Comparison of ENCODE assay signal across 8 cellular contexts in genomic region chr21:31732891-31733520, GRCh38. TPM values are rescaled to one million over a fixed set of nuclear protein-coding genes. Genes with fewer than 3 reads are reported as not detected.
DNase-seq lines count a peak whose midpoint lies in the region; ATAC-seq, FAIRE-seq and TF ChIP-seq lines count a peak whose summit lies in the region.

No MANE protein-coding gene starts in this region.

- POLR2A ChIA-PET in endothelial cell of umbilical vein (lab: Charles Lee), result no interaction called here

- DNase-seq in AG08395 (ENCODE audit: low spot score), result peak; percentile 6
- no peak for DNase-seq in SJSA1 (ENCODE audit: low read depth in 1 of 2, low spot score in 2 of 2)
- no peak for DNase-seq in endothelial cell of umbilical vein (ENCODE audit: low read depth, low spot score)
- no peak for DNase-seq in prostate gland (ENCODE audit: low spot score)
- no peak for DNase-seq in putamen (ENCODE audit: low spot score)

- H4K20me1 ChIP-seq in endothelial cell of umbilical vein (replicated peaks; ENCODE audit: control insufficient read depth, extremely low read depth, insufficient read depth, low read length), result peaks cover 13% of the 10 kb centered on the region

- intact Hi-C loops in endothelial cell of umbilical vein (cut with micrococcal nuclease) (loop anchor here (5.0 kb wide), 1 partner anchor 809 kb away; no protein-coding TSS in a partner anchor), prostate gland (cut with DNase I) (no loop called here)

- H3K27me3 ChIP-seq in SJSA1 (replicated peaks) (no peaks in the 10 kb centered on the region), endothelial cell of umbilical vein (ENCODE audit: control insufficient read depth in 2 of 2, insufficient read depth in 2 of 2, low read length in 2 of 2) (no peaks in the 10 kb centered on the region), prostate gland (replicated peaks; ENCODE audit: insufficient read depth) (no peaks in the 10 kb centered on the region)

- no peak for FAIRE-seq in endothelial cell of umbilical vein (lab: Jason Lieb, UNC)

- H3K4me2 ChIP-seq in endothelial cell of umbilical vein (ENCODE audit: insufficient read depth, low read length), result peak overlapping the region; percentile 79

- peaks cover 20% of the 10 kb centered on the region for H3K36me3 ChIP-seq in SJSA1
- H3K36me3 ChIP-seq in endothelial cell of umbilical vein (ENCODE audit: control insufficient read depth in 2 of 2, extremely low read depth in 1 of 2, insufficient read depth in 2 of 2, low read length in 2 of 2), result no peaks in the 10 kb centered on the region
- no peaks in the 10 kb centered on the region for H3K36me3 ChIP-seq in prostate gland

- H2AFZ ChIP-seq in endothelial cell of umbilical vein (ENCODE audit: low read depth, low read length), result peak overlapping the region; percentile 78

- no peak for TF ChIP-seq POLR2A in endothelial cell of umbilical vein (IDR thresholded peaks at IDR 0.05; ENCODE audit: low read depth, low read length)
- no peak for TF ChIP-seq POLR2A in prostate gland (IDR thresholded peaks at IDR 0.05)
- no peak for TF ChIP-seq POLR2A in GM18505 (IDR thresholded peaks at IDR 0.05; ENCODE audit: borderline replicate concordance, extremely low read depth, insufficient read depth, insufficient read length)

- H3K27ac ChIP-seq in SJSA1, result peak overlapping the region; percentile 66
- H3K27ac ChIP-seq in endothelial cell of umbilical vein (ENCODE audit: insufficient read depth, low read depth, low read length), result no peak overlapping the region
- H3K27ac ChIP-seq in prostate gland, result peak overlapping the region; percentile 78 to 82

- CTCF ChIA-PET in endothelial cell of umbilical vein (lab: Charles Lee), result no interaction called here

- no peak for TF ChIP-seq CTCF in GM12875 (IDR thresholded peaks at IDR 0.05; ENCODE audit: borderline replicate concordance, insufficient read depth, low read depth, low read length)
- TF ChIP-seq CTCF in endothelial cell of umbilical vein (IDR thresholded peaks at IDR 0.05; ENCODE audit: extremely low read depth in 1 of 2, insufficient read depth in 1 of 2, low read depth in 1 of 2, low read length in 2 of 2), result no peak
- no peak for TF ChIP-seq CTCF in prostate gland (IDR thresholded peaks at IDR 0.05)

- no TSS peak for BruUV-seq in endothelial cell of umbilical vein (replicated peaks; lab: Mats Ljungman, UMichigan)

- dilution Hi-C loops in endothelial cell of umbilical vein (cut with MboI; ENCODE audit: extremely low pct_ligation_motif_present, low sequenced_read_pairs), result no loop called here

- 52% methylated on average over 9 of the region's 9 CpGs for WGBS in prostate gland

- peak overlapping the region; percentile 59 for H3K4me3 ChIP-seq in GM12875 (ENCODE audit: low read depth, low read length)
- H3K4me3 ChIP-seq in SJSA1, result peak overlapping the region; percentile 100
- H3K4me3 ChIP-seq in endothelial cell of umbilical vein (replicated peaks in 1 of 3; ENCODE audit: insufficient read depth in 1 of 3, low read depth in 1 of 3, low read length in 3 of 3), result peak overlapping the region in 2 of 3 experiments; percentile 52 to 72
- H3K4me3 ChIP-seq in prostate gland, result peak overlapping the region; percentile 69 to 98

- H3K9ac ChIP-seq in endothelial cell of umbilical vein (replicated peaks; ENCODE audit: extremely low read depth, insufficient read depth, low read length), result peak overlapping the region; percentile 78

- H3K9me3 ChIP-seq in SJSA1 (replicated peaks) (no peaks in the 10 kb centered on the region), endothelial cell of umbilical vein (replicated peaks; ENCODE audit: control insufficient read depth, insufficient read depth, low read length) (no peaks in the 10 kb centered on the region), prostate gland (no peaks in the 10 kb centered on the region)

- peaks cover 27% of the 10 kb centered on the region for H3K4me1 ChIP-seq in SJSA1 (replicated peaks)
- peaks cover 28% of the 10 kb centered on the region for H3K4me1 ChIP-seq in endothelial cell of umbilical vein (ENCODE audit: control insufficient read depth, extremely low read depth, insufficient read depth, low read length)
- no peaks in the 10 kb centered on the region for H3K4me1 ChIP-seq in prostate gland (replicated peaks)

- H3K79me2 ChIP-seq in endothelial cell of umbilical vein (ENCODE audit: control insufficient read depth, insufficient read depth, low read length), result peaks cover 38% of the 10 kb centered on the region

- ATAC-seq in GM18505 (IDR thresholded peaks at IDR 0.05; ENCODE audit: unreplicated experiment) (no peak), GM19397 (IDR thresholded peaks at IDR 0.05; ENCODE audit: unreplicated experiment) (no peak)

- H3K9me1 ChIP-seq in endothelial cell of umbilical vein (replicated peaks; ENCODE audit: control insufficient read depth, extremely low read depth, insufficient read depth, low read length), result no peaks in the 10 kb centered on the region

TF ChIP-seq in endothelial cell of umbilical vein, 7 proteins besides CTCF, POLR2A, EP300 and RAD21:
- TF ChIP-seq JUN (IDR thresholded peaks at IDR 0.05; ENCODE audit: borderline replicate concordance, insufficient read depth, insufficient read length, low read depth), result no peak
- TF ChIP-seq POLR2AphosphoS5 (IDR thresholded peaks at IDR 0.05; ENCODE audit: insufficient read depth, low read depth, low read length), result no peak
- TF ChIP-seq GATA2 (IDR thresholded peaks at IDR 0.05; ENCODE audit: insufficient read depth, insufficient read length, low read depth, low read length), result no peak
- TF ChIP-seq FOS (IDR thresholded peaks at IDR 0.05; ENCODE audit: borderline replicate concordance, insufficient read depth, low read length), result no peak
- TF ChIP-seq MAX (IDR thresholded peaks at IDR 0.05; ENCODE audit: insufficient read depth, insufficient read length), result no peak
- TF ChIP-seq EZH2 (IDR thresholded peaks at IDR 0.05; ENCODE audit: borderline replicate concordance, low read depth, low read length, severe bottlenecking), result no peak
- no peak for TF ChIP-seq MYC (IDR thresholded peaks at IDR 0.05; ENCODE audit: low read depth, low read length)

RNA-seq across cellular contexts. Expression of gene SCAF4, which starts 1.1 kb away (rescaled TPM):
- 5.5 and 6.5 TPM in 2 replicates for total RNA-seq in SJSA1 (2014; rRNA removed; shearing (Covaris generic))
- total RNA-seq in endothelial cell of umbilical vein, result 41.2 and 42.0 TPM in 2 replicates
- polyA plus RNA-seq in endothelial cell of umbilical vein, result 11.4 and 12.2 TPM in 2 replicates
- polyA plus RNA-seq in endothelial cell of umbilical vein (2011; cell fraction: cytosol; rRNA removed), result 8.8 TPM in 2 replicates
- 40.6 and 40.9 TPM in 2 replicates for polyA plus RNA-seq in endothelial cell of umbilical vein (2011; cell fraction: nucleus; rRNA removed)
- 21.0 and 23.1 TPM in 2 replicates for polyA plus RNA-seq in endothelial cell of umbilical vein (2012)
- 19.2 and 26.0 TPM in 2 replicates for polyA minus RNA-seq in endothelial cell of umbilical vein
- polyA minus RNA-seq in endothelial cell of umbilical vein (2011; cell fraction: cytosol; rRNA and poly(A)+ RNA removed), result 6.0 TPM
- polyA minus RNA-seq in endothelial cell of umbilical vein (2011; cell fraction: nucleus; rRNA and poly(A)+ RNA removed), result 50.2 and 63.8 TPM in 2 replicates
- 10 to 100 TPM; 12.6 to 29.5 TPM for total RNA-seq in prostate gland
